Comparison of ENCODE assay signal across 15 cellular contexts in the genomic region with DNA sequence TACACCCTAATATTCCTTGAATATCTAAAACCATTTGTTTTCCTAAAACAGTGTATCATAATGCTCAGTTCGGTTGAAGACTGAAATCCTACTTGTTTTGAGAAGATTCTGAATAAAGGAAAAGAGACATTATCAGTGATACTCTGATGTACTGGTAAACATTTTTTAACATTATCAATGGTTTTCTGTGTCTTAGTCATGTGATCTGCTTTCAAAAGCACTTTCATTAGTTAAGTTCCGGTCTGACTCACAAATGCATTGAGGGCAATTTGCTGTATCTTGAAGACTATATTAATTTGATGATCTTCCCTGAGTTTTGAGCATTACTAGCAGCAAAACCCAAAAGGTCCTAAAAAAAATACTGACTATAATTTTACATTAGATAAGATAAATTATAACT.
DNase-seq lines count a peak whose midpoint lies in the region; ATAC-seq lines count a peak whose summit lies in the region.
"Had no signal": no experiment of that assay in that cellular context is flagged by ENCODE, and none has a peak within 500 bp of the region (broad histone marks: within the 10 kb centered on the region; RNA-seq: fewer than 3 reads in every experiment).

No MANE protein-coding gene starts in this region.

- in situ Hi-C loops in SK-MEL-5 (cut with HindIII; ENCODE audit: low pct_unique_long_range_greater_than_20kb, low sequenced_read_pairs) = no loop called here

- DNase-seq in COLO829 (ENCODE audit: low spot score) (peak; percentile 82), SK-MEL-5 (ENCODE audit: low read depth, low spot score) (peak; percentile 16), foreskin melanocyte (peak; percentile 75), RKO (ENCODE audit: low spot score) (no peak), DMS153 treated with DMSO at 0.1 percent for 48 hours (lab: John Stamatoyannopoulos, UW; ENCODE audit: unreplicated experiment) (no peak)
- DNase-seq: AML-193; CD4-positive, alpha-beta T cell; CD8-positive, alpha-beta T cell; COR-L47; DMS 273 treated with DMSO at 0.1 percent for 48 hours; DMS153; DMS79 treated with DMSO at 0.1 percent for 48 hours; GF-D8 had no signal

- no peak for ATAC-seq in HG02938 (IDR thresholded peaks at IDR 0.05; ENCODE audit: unreplicated experiment)
- ATAC-seq: A549; CD8-positive, alpha-beta T cell had no signal

Comparison
In these comparisons a context has a peak if more than half of its experiments do, and no peak if none do; other contexts are left out.
1. DNase-seq: peak in COLO829 (single experiment), SK-MEL-5 (single experiment) and foreskin melanocyte (single experiment); none in RKO (single experiment) and DMS153 treated with DMSO at 0.1 percent for 48 hours (single experiment).